In genomic region chr14:59358105-59358504, GRCh38 we compare ENCODE assay signal across 8 cellular contexts.
DNase-seq lines count a peak whose midpoint lies in the region; ATAC-seq and TF ChIP-seq lines count a peak whose summit lies in the region.

No MANE protein-coding gene starts in this region.

- POLR2A ChIA-PET in PC-9 (lab: Charles Lee; ENCODE audit: unreplicated experiment), result interaction anchor here (0.5 to 0.7 kb wide), 3 partner anchors 14 to 223 kb away, joined by 3 to 5 read pairs (median 3); no protein-coding TSS in a partner anchor

- CTCF ChIA-PET in PC-9 (lab: Charles Lee), result interaction anchor here (0.5 kb wide), 1 partner anchor 87 kb away, joined by 6 read pairs; no protein-coding TSS in a partner anchor

- in situ Hi-C loops in GM23248 (cut with MboI), result no loop called here

- peak overlapping the region; percentile 9 for H3K4me2 ChIP-seq in GM23248 (ENCODE audit: unreplicated experiment)
- H3K4me2 ChIP-seq in PC-9, result peak overlapping the region; percentile 73
- no peak overlapping the region for H3K4me2 ChIP-seq in fibroblast of lung (ENCODE audit: extremely low read depth, insufficient read depth, low read length)
- H3K4me2 ChIP-seq in trophoblast cell (ENCODE audit: low read length), result peak overlapping the region; percentile 10

- no peaks in the 10 kb centered on the region for H3K9me2 ChIP-seq in GM23248 (ENCODE audit: insufficient read depth)
- H3K9me2 ChIP-seq in PC-9 (ENCODE audit: insufficient read depth), result no peaks in the 10 kb centered on the region

- WGBS in GM23248 (ENCODE audit: low coverage in 1 of 2, low lambda C conversion rate in 2 of 2, missing lambda C conversion rate in 2 of 2), 2 experiments, result 0 to 11% methylated on average over 1 of the region's 1 CpG
- no CpG with 5 or more reads among the region's 1 CpG for WGBS in trophoblast cell (ENCODE audit: extremely low coverage, insufficient coverage, insufficient read length)

- no peak overlapping the region for H3K18ac ChIP-seq in trophoblast cell (ENCODE audit: low read length)

- H2BK12ac ChIP-seq in trophoblast cell (ENCODE audit: low read length), result no peak overlapping the region

- TF ChIP-seq CTCF in PC-9 (conservative IDR thresholded peaks at IDR 0.05) (no peak), fibroblast of lung (conservative IDR thresholded peaks at IDR 0.05 in 1 of 2, IDR thresholded peaks at IDR 0.05 in 1 of 2; ENCODE audit: low read depth in 1 of 2, low read length in 2 of 2) (no peak)

- H4K12ac ChIP-seq in trophoblast cell (ENCODE audit: low read depth, low read length), result no peak overlapping the region

- H3K9me3 ChIP-seq in GM23248 (ENCODE audit: low read depth) (no peaks in the 10 kb centered on the region), PC-9 (ENCODE audit: insufficient read depth, low read depth) (no peaks in the 10 kb centered on the region), fibroblast of lung (ENCODE audit: control insufficient read depth, insufficient read depth, low read depth, low read length) (no peaks in the 10 kb centered on the region), trophoblast cell (ENCODE audit: insufficient read depth, low read depth, low read length) (no peaks in the 10 kb centered on the region)

- no peak overlapping the region for H3K9ac ChIP-seq in GM23248
- H3K9ac ChIP-seq in fibroblast of lung (ENCODE audit: insufficient read depth, low read length), result no peak overlapping the region
- no peak overlapping the region for H3K9ac ChIP-seq in trophoblast cell (ENCODE audit: low read length)

- H2BK120ac ChIP-seq in trophoblast cell (ENCODE audit: insufficient read depth, low read length, poor library complexity), result no peak overlapping the region

- peaks cover 35% of the 10 kb centered on the region for H3F3A ChIP-seq in GM23248 (ENCODE audit: insufficient read depth)
- peaks cover 74% of the 10 kb centered on the region for H3F3A ChIP-seq in PC-9 (ENCODE audit: insufficient read depth, low read depth)

- H3K36me3 ChIP-seq in GM23248 (ENCODE audit: low read depth), result peaks cover 14% of the 10 kb centered on the region; the same call in 1 of the 2 replicates
- H3K36me3 ChIP-seq in PC-9 (ENCODE audit: low read depth), result peaks cover 8% of the 10 kb centered on the region; the same call in 1 of the 2 replicates
- H3K36me3 ChIP-seq in fibroblast of lung (ENCODE audit: control insufficient read depth, insufficient read depth, low read length), result no peaks in the 10 kb centered on the region
- peaks cover 5 to 13% of the 10 kb centered on the region in 2 experiments for H3K36me3 ChIP-seq in trophoblast cell (ENCODE audit: control insufficient read depth in 1 of 2, insufficient read depth in 2 of 2, low read length in 2 of 2)

- no peaks in the 10 kb centered on the region for H3K79me1 ChIP-seq in trophoblast cell (ENCODE audit: low read length)

- H3K4me1 ChIP-seq in GM23248 (ENCODE audit: insufficient read depth) (peaks cover 53% of the 10 kb centered on the region), PC-9 (replicated peaks; ENCODE audit: insufficient read depth) (peaks cover 97% of the 10 kb centered on the region), fibroblast of lung (ENCODE audit: control insufficient read depth, extremely low read depth, insufficient read depth, low read length) (peaks cover 3% of the 10 kb centered on the region), trophoblast cell (ENCODE audit: control insufficient read depth in 1 of 2, insufficient read depth in 2 of 2, low read length in 2 of 2) (peaks cover 10 to 12% of the 10 kb centered on the region in 2 experiments)

- H3K23ac ChIP-seq in trophoblast cell (ENCODE audit: low read length), result no peak overlapping the region

- H2AK5ac ChIP-seq in trophoblast cell (ENCODE audit: low read length), result no peak overlapping the region

- no TSS peak for BruUV-seq in PC-9 (replicated peaks; lab: Mats Ljungman, UMichigan)

- no peak overlapping the region for H4K8ac ChIP-seq in trophoblast cell (ENCODE audit: low read depth, low read length)

- no peak for ATAC-seq in GM21786 (IDR thresholded peaks at IDR 0.05; ENCODE audit: unreplicated experiment)
- no peak for ATAC-seq in GM18873 (IDR thresholded peaks at IDR 0.05; ENCODE audit: low FRiP score, unreplicated experiment)

- intact Hi-C loops in PC-9 (cut with micrococcal nuclease; ENCODE audit: unreplicated experiment), result loop anchor here (1.0 to 2.0 kb wide), 3 partner anchors 80 to 231 kb away; no protein-coding TSS in a partner anchor

- no peak overlapping the region for H3K14ac ChIP-seq in trophoblast cell (ENCODE audit: low read length)

- H2AFZ ChIP-seq in GM23248 (no peak overlapping the region), PC-9 (no peak overlapping the region), fibroblast of lung (ENCODE audit: low read length) (no peak overlapping the region), trophoblast cell (ENCODE audit: insufficient read depth, low read length, poor library complexity) (no peak overlapping the region)

- DNase-seq in GM23248, result peak; percentile 80
- peak; percentile 78 to 98 for DNase-seq in PC-9
- DNase-seq in fibroblast of lung (ENCODE audit: low read depth in 2 of 2), result peak; percentile 53 to 92
- DNase-seq in trophoblast cell, result peak; percentile 88 to 95
- DNase-seq in OCI-M2 (lab: John Stamatoyannopoulos, UW; ENCODE audit: unreplicated experiment), result no peak
- DNase-seq in occipital lobe (lab: John Stamatoyannopoulos, UW), result no peak

- H3K27me3 ChIP-seq in GM23248 (replicated peaks; ENCODE audit: insufficient read depth), result no peaks in the 10 kb centered on the region
- H3K27me3 ChIP-seq in PC-9 (ENCODE audit: insufficient read depth, low read depth), result no peaks in the 10 kb centered on the region
- H3K27me3 ChIP-seq in fibroblast of lung (ENCODE audit: control insufficient read depth, insufficient read depth, low read length), result no peaks in the 10 kb centered on the region
- H3K27me3 ChIP-seq in trophoblast cell (ENCODE audit: insufficient read depth, low read length), result no peaks in the 10 kb centered on the region

- H4K20me1 ChIP-seq in GM23248 (ENCODE audit: insufficient read depth), result no peaks in the 10 kb centered on the region
- no peaks in the 10 kb centered on the region for H4K20me1 ChIP-seq in PC-9 (ENCODE audit: insufficient read depth)
- no peaks in the 10 kb centered on the region for H4K20me1 ChIP-seq in fibroblast of lung (ENCODE audit: control insufficient read depth, extremely low read depth, insufficient read depth, low read length)

- H2BK5ac ChIP-seq in trophoblast cell (ENCODE audit: low read depth, low read length, poor library complexity), result no peak overlapping the region

- H3K4ac ChIP-seq in trophoblast cell (ENCODE audit: low read depth, low read length), result no peak overlapping the region

- H3K27ac ChIP-seq in GM23248, result peak overlapping the region; percentile 53
- H3K27ac ChIP-seq in PC-9, result peak overlapping the region; percentile 82
- H3K27ac ChIP-seq in fibroblast of lung (ENCODE audit: insufficient read depth, low read length), result peak overlapping the region; percentile 24
- H3K27ac ChIP-seq in trophoblast cell (ENCODE audit: low read depth, low read length), result no peak overlapping the region

- H3K4me3 ChIP-seq in GM23248 (no peak overlapping the region), PC-9 (peak overlapping the region; percentile 9; the same call in 1 of the 2 replicates), fibroblast of lung (replicated peaks in 1 of 4; ENCODE audit: control extremely low read depth in 1 of 4, insufficient read depth in 1 of 4, low read depth in 3 of 4, low read length in 4 of 4) (no peak overlapping the region), trophoblast cell (ENCODE audit: low read depth, low read length) (no peak overlapping the region)

- H4K91ac ChIP-seq in trophoblast cell (ENCODE audit: low read depth, low read length), result no peak overlapping the region

- H3K79me2 ChIP-seq in GM23248 (ENCODE audit: insufficient read depth) (no peaks in the 10 kb centered on the region), PC-9 (ENCODE audit: low read depth) (no peaks in the 10 kb centered on the region), fibroblast of lung (ENCODE audit: control insufficient read depth, insufficient read depth, low read length) (no peaks in the 10 kb centered on the region), trophoblast cell (ENCODE audit: control insufficient read depth, insufficient read depth, low read length, poor library complexity) (no peaks in the 10 kb centered on the region)

Comparison
In these comparisons a context has a peak if more than half of its experiments do, and no peak if none do; other contexts are left out.
1. DNase-seq: peak in GM23248 (single experiment), PC-9 (2 of 2), fibroblast of lung (2 of 2) and trophoblast cell (2 of 2); none in OCI-M2 (single experiment) and occipital lobe (single experiment).